ENCODE assay signal across 13 cellular contexts in the genomic region with DNA sequence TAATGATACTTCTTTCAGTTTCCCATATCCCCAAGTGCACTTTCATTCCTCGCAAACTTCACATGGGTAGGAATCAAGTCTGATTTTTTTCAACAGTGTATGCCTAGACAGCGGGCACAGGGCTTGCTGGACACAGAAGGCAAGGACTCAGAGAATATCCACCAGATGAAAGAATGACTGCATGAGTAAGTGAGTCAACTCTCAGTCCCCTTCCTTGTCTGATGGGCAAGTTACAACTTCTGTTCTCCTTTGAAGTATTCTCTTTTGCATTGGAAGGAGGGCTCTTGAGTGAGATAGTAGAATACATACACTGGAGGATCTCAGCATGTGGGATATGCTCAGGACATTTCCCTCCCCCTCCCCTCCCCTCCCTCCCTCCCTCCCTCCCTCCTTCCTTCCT. TPM values are rescaled to one million over a fixed set of nuclear protein-coding genes. Genes with fewer than 3 reads are reported as not detected.
A peak's percentile ranks its signal among the peaks of the same experiment; 100 is the strongest.
DNase-seq lines count a peak whose midpoint lies in the region; ATAC-seq, FAIRE-seq and TF ChIP-seq lines count a peak whose summit lies in the region.
"Had no signal": no experiment of that assay in that cellular context is flagged by ENCODE, and none has a peak within 500 bp of the region (broad histone marks: within the 10 kb centered on the region; RNA-seq: fewer than 3 reads in every experiment).

No MANE protein-coding gene starts in this region.

- H3K4me3 ChIP-seq in K562 (no peak overlapping the region), tibial nerve (peak overlapping the region in 1 of 4 donors; percentile 25)
- H3K4me3 ChIP-seq in CD8-positive, alpha-beta T cell (ENCODE audit: low read depth, low read length): no peak overlapping the region

- peak overlapping the region; percentile 53 for H3K4me3 Mint-ChIP-seq in activated CD4-positive, alpha-beta memory T cell treated with anti-CD3 and anti-CD28 coated beads, Interleukin-2, amount 10 ng/mL, durations not matched to agents 7 days and 5 days
- no peak overlapping the region for H3K4me3 Mint-ChIP-seq in activated CD4-positive, alpha-beta memory T cell treated with anti-CD3 and anti-CD28 coated beads for 36 hours
- no peak overlapping the region for H3K4me3 Mint-ChIP-seq in CD8-positive, alpha-beta T cell
- H3K4me3 Mint-ChIP-seq: mesothelial cell of epicardium; stimulated activated naive CD8-positive, alpha-beta T cell treated with anti-CD3 and anti-CD28 coated beads, Interleukin-15, Interleukin-2, amounts not matched to agents 100 ng/mL and 50 ng/mL, for 24 hours had no signal

- in situ Hi-C loops in K562 (cut with MboI): no loop called here

- H3K4me1 ChIP-seq in K562 (replicated peaks in 1 of 2; ENCODE audit: control insufficient read depth in 2 of 2, insufficient read depth in 2 of 2, low read length in 2 of 2) (peaks cover 0 to 12% of the 10 kb centered on the region in 2 experiments; a peak in 2 of 5 replicates), tibial nerve (peaks cover 0 to 19% (median 12%) of the 10 kb centered on the region in 4 donors)
- H3K4me1 ChIP-seq in CD8-positive, alpha-beta T cell (ENCODE audit: insufficient read depth, low read length): peaks cover 17% of the 10 kb centered on the region

- TF ChIP-seq CTCF in K562 (IDR thresholded peaks at IDR 0.05 in 2 of 3, conservative IDR thresholded peaks at IDR 0.05 in 1 of 3; ENCODE audit: insufficient read depth in 2 of 3, low read depth in 1 of 3, low read length in 3 of 3) (no peak), tibial nerve (IDR thresholded peaks at IDR 0.05) (no peak)
- no peak for TF ChIP-seq CTCF in CD8-positive, alpha-beta T cell (IDR thresholded peaks at IDR 0.05)

- POLR2A ChIA-PET in activated CD4-positive, alpha-beta memory T cell treated with anti-CD3 and anti-CD28 coated beads, Interleukin-2, amount 10 ng/mL, durations not matched to agents 7 days and 5 days (lab: Charles Lee): no interaction called here
- POLR2A ChIA-PET in activated CD4-positive, alpha-beta memory T cell treated with anti-CD3 and anti-CD28 coated beads for 36 hours (lab: Charles Lee): no interaction called here
- POLR2A ChIA-PET in K562 (lab: Yijun Ruan, JAX): interaction anchor here (1.2 kb wide), 1 partner anchor 15 kb away, joined by 4 read pairs; no protein-coding TSS in a partner anchor
- POLR2A ChIA-PET in CD8-positive, alpha-beta T cell (lab: Charles Lee): no interaction called here

- 0 out of 2 replicates have a peak overlapping the region, but pooled peaks have one; percentile 26 for H2AFZ ChIP-seq in K562 (ENCODE audit: low read depth, low read length)

- no peak for TF ChIP-seq POLR2A in K562 (conservative IDR thresholded peaks at IDR 0.05)
- TF ChIP-seq POLR2A in tibial nerve (IDR thresholded peaks at IDR 0.05): no peak

- no peaks in the 10 kb centered on the region for H3K79me2 ChIP-seq in K562 (ENCODE audit: control insufficient read depth, insufficient read depth, low read length)

- H4K20me1 ChIP-seq in K562 (replicated peaks; ENCODE audit: control insufficient read depth, insufficient read depth, low read length): no peaks in the 10 kb centered on the region

- H3K9ac ChIP-seq in K562 (ENCODE audit: insufficient read depth in 1 of 2, low read depth in 2 of 2, low read length in 2 of 2): no peak overlapping the region

- intact Hi-C loops in activated CD4-positive, alpha-beta memory T cell treated with anti-CD3 and anti-CD28 coated beads for 36 hours (cut with micrococcal nuclease): no loop called here
- intact Hi-C loops in K562 (cut with micrococcal nuclease): no loop called here
- intact Hi-C loops in CD8-positive, alpha-beta T cell (cut with DNase I, micrococcal nuclease): loop anchor here in 1 of 2 experiments (10.0 kb wide), 1 partner anchor 427 kb away; no protein-coding TSS in a partner anchor

- H3K36me3 ChIP-seq in K562 (ENCODE audit: control insufficient read depth, insufficient read depth, low read length) (no peaks in the 10 kb centered on the region), tibial nerve (no peaks in the 10 kb centered on the region)
- H3K36me3 ChIP-seq in CD8-positive, alpha-beta T cell (ENCODE audit: insufficient read depth, low read length): no peaks in the 10 kb centered on the region

- H3K27ac ChIP-seq in K562 (ENCODE audit: extremely low read depth, low read depth, low read length): no peak overlapping the region
- peak overlapping the region in 3 of 4 donors; percentile 38 to 52 (median 45) for H3K27ac ChIP-seq in tibial nerve
- H3K27ac ChIP-seq in CD8-positive, alpha-beta T cell (ENCODE audit: low read depth, low read length): no peak overlapping the region

- no peak overlapping the region; the same call in 1 of the 2 replicates for H3K4me2 ChIP-seq in K562 (ENCODE audit: insufficient read depth, low read length)

- H3K4me1 Mint-ChIP-seq in activated CD4-positive, alpha-beta memory T cell treated with anti-CD3 and anti-CD28 coated beads, Interleukin-2, amount 10 ng/mL, durations not matched to agents 7 days and 5 days: peaks cover 23% of the 10 kb centered on the region
- H3K4me1 Mint-ChIP-seq in activated CD4-positive, alpha-beta memory T cell treated with anti-CD3 and anti-CD28 coated beads for 36 hours (ENCODE audit: low read depth): peaks cover 13% of the 10 kb centered on the region
- peaks cover 15% of the 10 kb centered on the region for H3K4me1 Mint-ChIP-seq in CD8-positive, alpha-beta T cell (ENCODE audit: low read depth)

- TF ChIP-seq RAD21 in K562 (CRISPR knock-in tag; conservative IDR thresholded peaks at IDR 0.05 in 1 of 2, IDR thresholded peaks at IDR 0.05 in 1 of 2): no peak

- BruUV-seq in K562 (replicated peaks; lab: Mats Ljungman, UMichigan): no TSS peak

- H3K9me3 Mint-ChIP-seq in activated CD4-positive, alpha-beta memory T cell treated with anti-CD3 and anti-CD28 coated beads, Interleukin-2, amount 10 ng/mL, durations not matched to agents 7 days and 5 days: no peaks in the 10 kb centered on the region
- peaks cover 8% of the 10 kb centered on the region for H3K9me3 Mint-ChIP-seq in activated CD4-positive, alpha-beta memory T cell treated with anti-CD3 and anti-CD28 coated beads for 36 hours
- peaks cover 8% of the 10 kb centered on the region for H3K9me3 Mint-ChIP-seq in CD8-positive, alpha-beta T cell

- H3K36me3 Mint-ChIP-seq in activated CD4-positive, alpha-beta memory T cell treated with anti-CD3 and anti-CD28 coated beads, Interleukin-2, amount 10 ng/mL, durations not matched to agents 7 days and 5 days (ENCODE audit: low read depth): peaks cover 8% of the 10 kb centered on the region
- peaks cover 7% of the 10 kb centered on the region for H3K36me3 Mint-ChIP-seq in activated CD4-positive, alpha-beta memory T cell treated with anti-CD3 and anti-CD28 coated beads for 36 hours
- H3K36me3 Mint-ChIP-seq in CD8-positive, alpha-beta T cell: peaks cover 7% of the 10 kb centered on the region

- no peak for DNase-seq in activated CD4-positive, alpha-beta memory T cell treated with anti-CD3 and anti-CD28 coated beads, Interleukin-2, amount 10 ng/mL, durations not matched to agents 7 days and 5 days
- DNase-seq in activated CD4-positive, alpha-beta memory T cell treated with anti-CD3 and anti-CD28 coated beads for 36 hours: no peak
- DNase-seq in K562 (ENCODE audit: extremely low read depth in 1 of 4, low spot score in 3 of 4) (no peak), kidney glomerular epithelial cell (lab: John Stamatoyannopoulos, UW) (peak; percentile 72), tibial nerve (ENCODE audit: low spot score in 2 of 2) (no peak), hepatic stellate cell (ENCODE audit: low spot score) (no peak), GM19239 (ENCODE audit: insufficient read length, low spot score) (no peak)
- no peak for DNase-seq in CD8-positive, alpha-beta T cell
- DNase-seq: NCI-H510A treated with DMSO at 0.1 percent for 48 hours had no signal

- CTCF ChIA-PET in activated CD4-positive, alpha-beta memory T cell treated with anti-CD3 and anti-CD28 coated beads, Interleukin-2, amount 10 ng/mL, durations not matched to agents 7 days and 5 days (lab: Charles Lee): interaction anchor here (1.1 kb wide), 1 partner anchor 18 kb away, joined by 4 read pairs; no protein-coding TSS in a partner anchor
- CTCF ChIA-PET in activated CD4-positive, alpha-beta memory T cell treated with anti-CD3 and anti-CD28 coated beads for 36 hours (lab: Charles Lee): interaction anchor here (1.1 kb wide), 1 partner anchor 174 kb away, joined by 3 read pairs; no protein-coding TSS in a partner anchor
- CTCF ChIA-PET in K562 (lab: Yijun Ruan, JAX; ENCODE audit: low intra/inter-chr PET ratio): no interaction called here
- CTCF ChIA-PET in CD8-positive, alpha-beta T cell (lab: Charles Lee): interaction anchor here (0.7 to 1.3 kb wide), 2 partner anchors 10 to 172 kb away, joined by 3 read pairs; no protein-coding TSS in a partner anchor

- TF ChIP-seq EP300 in K562 (IDR thresholded peaks at IDR 0.05; ENCODE audit: low read length): no peak
- no peak for TF ChIP-seq EP300 in tibial nerve (IDR thresholded peaks at IDR 0.05)

- no peaks in the 10 kb centered on the region for H3K9me3 ChIP-seq in K562 (replicated peaks; ENCODE audit: control insufficient read depth, insufficient read depth, low read depth, low read length)
- H3K9me3 ChIP-seq in tibial nerve: peaks cover 0 to 6% (median 0%) of the 10 kb centered on the region in 4 donors
- H3K9me3 ChIP-seq in CD8-positive, alpha-beta T cell (ENCODE audit: low read length): no peaks in the 10 kb centered on the region

- no peak for FAIRE-seq in K562 (lab: Jason Lieb, UNC)
- no peak for FAIRE-seq in GM19239 (lab: Jason Lieb, UNC)
- FAIRE-seq: G401.6, H1 had no signal

- no peak overlapping the region for H3K27ac Mint-ChIP-seq in activated CD4-positive, alpha-beta memory T cell treated with anti-CD3 and anti-CD28 coated beads, Interleukin-2, amount 10 ng/mL, durations not matched to agents 7 days and 5 days
- no peak overlapping the region for H3K27ac Mint-ChIP-seq in activated CD4-positive, alpha-beta memory T cell treated with anti-CD3 and anti-CD28 coated beads for 36 hours
- H3K27ac Mint-ChIP-seq in CD8-positive, alpha-beta T cell: no peak overlapping the region
- H3K27ac Mint-ChIP-seq: mesothelial cell of epicardium; stimulated activated naive CD8-positive, alpha-beta T cell treated with anti-CD3 and anti-CD28 coated beads, Interleukin-15, Interleukin-2, amounts not matched to agents 100 ng/mL and 50 ng/mL, for 24 hours had no signal

- ATAC-seq in K562: no peak
- no peak for ATAC-seq in CD8-positive, alpha-beta T cell

- WGBS in K562 (ENCODE audit: insufficient coverage, low coverage, missing lambda C conversion rate): 11% methylated on average over 2 of the region's 2 CpGs
- WGBS in tibial nerve, 2 donors: 59 to 64% methylated on average over 2 of the region's 2 CpGs

- H3K9me1 ChIP-seq in K562 (ENCODE audit: control insufficient read depth, insufficient read depth, low read length): no peaks in the 10 kb centered on the region

- H3K27me3 Mint-ChIP-seq in activated CD4-positive, alpha-beta memory T cell treated with anti-CD3 and anti-CD28 coated beads, Interleukin-2, amount 10 ng/mL, durations not matched to agents 7 days and 5 days: peaks cover 5% of the 10 kb centered on the region
- no peaks in the 10 kb centered on the region for H3K27me3 Mint-ChIP-seq in activated CD4-positive, alpha-beta memory T cell treated with anti-CD3 and anti-CD28 coated beads for 36 hours
- H3K27me3 Mint-ChIP-seq in CD8-positive, alpha-beta T cell (ENCODE audit: low read depth): no peaks in the 10 kb centered on the region

- H3K27me3 ChIP-seq in K562 (ENCODE audit: control insufficient read depth in 2 of 2, insufficient read depth in 2 of 2, low read length in 2 of 2) (peaks cover 2 to 14% of the 10 kb centered on the region in 2 experiments; a peak in 3 of 5 replicates), tibial nerve (no peaks in the 10 kb centered on the region)
- no peaks in the 10 kb centered on the region for H3K27me3 ChIP-seq in CD8-positive, alpha-beta T cell (ENCODE audit: insufficient read depth, low read length)

RNA-seq across cellular contexts. Expression of gene SQOR, which starts 3.0 kb away (rescaled TPM):
- 100 to 1,000 TPM; 139 to 142 TPM for total RNA-seq in activated CD4-positive, alpha-beta memory T cell treated with anti-CD3 and anti-CD28 coated beads, Interleukin-2, amount 10 ng/mL, durations not matched to agents 7 days and 5 days
- 100 to 1,000 TPM; 181 to 194 TPM for total RNA-seq in activated CD4-positive, alpha-beta memory T cell treated with anti-CD3 and anti-CD28 coated beads for 36 hours
- not detected in 2 replicates for total RNA-seq in K562 (2011; cell fraction: chromatin; rRNA removed; ENCODE audit: low replicate concordance)
- total RNA-seq in K562 (2011; cell fraction: nucleolus; rRNA removed): not detected in 2 replicates
- not detected in 2 replicates for total RNA-seq in K562 (2011; cell fraction: nucleoplasm; rRNA removed)
- 0.82 and 1.4 TPM in 2 replicates for total RNA-seq in K562 (2014; rRNA removed)
- total RNA-seq in K562 (2014; rRNA removed; fragmentation: Illumina TruSeq; extraction: Trizol): 1.2 and 1.5 TPM in 2 replicates
- total RNA-seq in K562 (2015; rRNA removed; fragmentation: Illumina TruSeq; extraction: Trizol): 1.2 and 1.6 TPM in 2 replicates
- total RNA-seq in K562 (2021): 1.1 and 1.5 TPM in 2 replicates
- 0.31 and 0.32 TPM in 2 replicates for polyA plus RNA-seq in K562 (2011; rRNA removed)
- 0.27 and 0.47 TPM in 2 replicates for polyA plus RNA-seq in K562 (2011; cell fraction: cytosol; rRNA removed)
- 0.26 and 0.37 TPM in 2 replicates for polyA plus RNA-seq in K562 (2011; cell fraction: nucleus; rRNA removed)
- 0.78 and 2.7 TPM in 2 replicates for polyA plus RNA-seq in K562 (2012)
- 0.91 and 1.0 TPM in 2 replicates for polyA plus RNA-seq in K562 (2014; fragmentation: Illumina TruSeq; extraction: Trizol)
- under 1 TPM; 0.36 to 0.42 TPM for polyA plus RNA-seq in K562 (2014; fragmentation: Nextera tagmentation; extraction: Ambion mirVana)
- polyA plus RNA-seq in K562 (2014; rRNA removed): 0.23 and 1.2 TPM in 2 replicates
- 0.42 and 0.72 TPM in 2 replicates for polyA minus RNA-seq in K562 (2011; rRNA and poly(A)+ RNA removed)
- polyA minus RNA-seq in K562 (2011; cell fraction: cytosol; rRNA and poly(A)+ RNA removed): not detected in 2 replicates
- polyA minus RNA-seq in K562 (2011; cell fraction: nucleus; rRNA and poly(A)+ RNA removed): not detected in 2 replicates
- 10 to 100 TPM; 50.4 to 96.1 (median 60.2) TPM for total RNA-seq in tibial nerve
- 10 to 100 TPM; 11.8 to 14.4 TPM for total RNA-seq in CD8-positive, alpha-beta T cell

RNA-seq across cellular contexts. Expression of gene BLOC1S6, which starts 44.7 kb away (rescaled TPM):
- total RNA-seq in activated CD4-positive, alpha-beta memory T cell treated with anti-CD3 and anti-CD28 coated beads, Interleukin-2, amount 10 ng/mL, durations not matched to agents 7 days and 5 days: 10 to 100 TPM; 39.3 to 43.1 TPM
- 10 to 100 TPM; 48.5 to 49.4 TPM for total RNA-seq in activated CD4-positive, alpha-beta memory T cell treated with anti-CD3 and anti-CD28 coated beads for 36 hours
- 7.5 and 48.9 TPM in 2 replicates for total RNA-seq in K562 (2011; cell fraction: chromatin; rRNA removed; ENCODE audit: low replicate concordance)
- total RNA-seq in K562 (2011; cell fraction: nucleolus; rRNA removed): 6.7 and 7.0 TPM in 2 replicates
- 15.3 and 25.3 TPM in 2 replicates for total RNA-seq in K562 (2011; cell fraction: nucleoplasm; rRNA removed)
- 40.9 and 51.3 TPM in 2 replicates for total RNA-seq in K562 (2014; rRNA removed)
- 63.0 and 73.4 TPM in 2 replicates for total RNA-seq in K562 (2014; rRNA removed; fragmentation: Illumina TruSeq; extraction: Trizol)
- total RNA-seq in K562 (2015; rRNA removed; fragmentation: Illumina TruSeq; extraction: Trizol): 70.5 and 72.4 TPM in 2 replicates
- 38.2 and 38.4 TPM in 2 replicates for total RNA-seq in K562 (2021)
- 20.1 and 25.1 TPM in 2 replicates for polyA plus RNA-seq in K562 (2011; rRNA removed)
- polyA plus RNA-seq in K562 (2011; cell fraction: cytosol; rRNA removed): 6.2 and 13.5 TPM in 2 replicates
- 4.5 and 5.0 TPM in 2 replicates for polyA plus RNA-seq in K562 (2011; cell fraction: nucleus; rRNA removed)
- 45.7 and 45.8 TPM in 2 replicates for polyA plus RNA-seq in K562 (2012)
- polyA plus RNA-seq in K562 (2014; fragmentation: Illumina TruSeq; extraction: Trizol): 44.0 and 45.1 TPM in 2 replicates
- polyA plus RNA-seq in K562 (2014; fragmentation: Nextera tagmentation; extraction: Ambion mirVana): 10 to 100 TPM; 18.2 to 20.3 TPM
- polyA plus RNA-seq in K562 (2014; rRNA removed): 34.9 and 37.2 TPM in 2 replicates
- polyA minus RNA-seq in K562 (2011; rRNA and poly(A)+ RNA removed): 31.3 and 31.8 TPM in 2 replicates
- 18.5 and 26.4 TPM in 2 replicates for polyA minus RNA-seq in K562 (2011; cell fraction: cytosol; rRNA and poly(A)+ RNA removed)
- 5.1 and 12.8 TPM in 2 replicates for polyA minus RNA-seq in K562 (2011; cell fraction: nucleus; rRNA and poly(A)+ RNA removed)
- total RNA-seq in tibial nerve: 10 to 100 TPM; 35.6 to 70.8 (median 52.5) TPM
- total RNA-seq in CD8-positive, alpha-beta T cell: 10 to 100 TPM; 78.1 to 78.9 TPM

Comparison
In these comparisons a context has a peak if more than half of its experiments do, and no peak if none do; other contexts are left out.
1. H3K27ac ChIP-seq: peak in tibial nerve (3 of 4); none in K562 (single experiment) and CD8-positive, alpha-beta T cell (single experiment).
2. RNA of gene SQOR, which starts 3.0 kb away (total RNA-seq): 181 to 194 TPM in activated CD4-positive, alpha-beta memory T cell treated with anti-CD3 and anti-CD28 coated beads for 36 hours, 139 to 142 TPM in activated CD4-positive, alpha-beta memory T cell treated with anti-CD3 and anti-CD28 coated beads, Interleukin-2, amount 10 ng/mL, durations not matched to agents 7 days and 5 days, 50.4 to 96.1 TPM in tibial nerve and 11.8 to 14.4 TPM in CD8-positive, alpha-beta T cell; 0.82 to 1.6 TPM in K562; every median in the first group is over 4 times any median in the second.